ENCODE assay signal across 1 cellular context in genomic region chr3:142604940-142605339, GRCh38.
TF ChIP-seq lines count a peak whose summit lies in the region.

No MANE protein-coding gene starts in this region.

TF ChIP-seq in K562, 482 proteins besides CTCF, POLR2A, EP300 and RAD21 (continued from another document):
- TF ChIP-seq, protein P1, sequence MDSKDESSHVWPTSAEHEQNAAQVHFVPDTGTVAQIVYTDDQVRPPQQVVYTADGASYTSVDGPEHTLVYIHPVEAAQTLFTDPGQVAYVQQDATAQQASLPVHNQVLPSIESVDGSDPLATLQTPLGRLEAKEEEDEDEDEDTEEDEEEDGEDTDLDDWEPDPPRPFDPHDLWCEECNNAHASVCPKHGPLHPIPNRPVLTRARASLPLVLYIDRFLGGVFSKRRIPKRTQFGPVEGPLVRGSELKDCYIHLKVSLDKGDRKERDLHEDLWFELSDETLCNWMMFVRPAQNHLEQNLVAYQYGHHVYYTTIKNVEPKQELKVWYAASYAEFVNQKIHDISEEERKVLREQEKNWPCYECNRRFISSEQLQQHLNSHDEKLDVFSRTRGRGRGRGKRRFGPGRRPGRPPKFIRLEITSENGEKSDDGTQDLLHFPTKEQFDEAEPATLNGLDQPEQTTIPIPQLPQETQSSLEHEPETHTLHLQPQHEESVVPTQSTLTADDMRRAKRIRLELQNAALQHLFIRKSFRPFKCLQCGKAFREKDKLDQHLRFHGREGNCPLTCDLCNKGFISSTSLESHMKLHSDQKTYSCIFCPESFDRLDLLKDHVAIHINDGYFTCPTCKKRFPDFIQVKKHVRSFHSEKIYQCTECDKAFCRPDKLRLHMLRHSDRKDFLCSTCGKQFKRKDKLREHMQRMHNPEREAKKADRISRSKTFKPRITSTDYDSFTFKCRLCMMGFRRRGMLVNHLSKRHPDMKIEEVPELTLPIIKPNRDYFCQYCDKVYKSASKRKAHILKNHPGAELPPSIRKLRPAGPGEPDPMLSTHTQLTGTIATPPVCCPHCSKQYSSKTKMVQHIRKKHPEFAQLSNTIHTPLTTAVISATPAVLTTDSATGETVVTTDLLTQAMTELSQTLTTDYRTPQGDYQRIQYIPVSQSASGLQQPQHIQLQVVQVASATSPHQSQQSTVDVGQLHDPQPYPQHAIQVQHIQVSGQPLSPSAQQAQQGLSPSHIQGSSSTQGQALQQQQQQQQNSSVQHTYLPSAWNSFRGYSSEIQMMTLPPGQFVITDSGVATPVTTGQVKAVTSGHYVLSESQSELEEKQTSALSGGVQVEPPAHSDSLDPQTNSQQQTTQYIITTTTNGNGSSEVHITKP (IDR thresholded peaks at IDR 0.05; ENCODE audit: partially characterized antibody), result no peak
- no peak for TF ChIP-seq TSC22D4 (tag; IDR thresholded peaks at IDR 0.05)
- no peak for TF ChIP-seq SETDB1 (IDR thresholded peaks at IDR 0.05; ENCODE audit: low read length)
- TF ChIP-seq KAT8 (IDR thresholded peaks at IDR 0.05; ENCODE audit: low read depth), result no peak
- no peak for TF ChIP-seq ZNF3 (CRISPR knock-in tag; IDR thresholded peaks at IDR 0.05)
- no peak for TF ChIP-seq ELF2 (CRISPR knock-in tag; IDR thresholded peaks at IDR 0.05)
- no peak for TF ChIP-seq PHF21A (IDR thresholded peaks at IDR 0.05; ENCODE audit: borderline replicate concordance, low read depth)
- TF ChIP-seq THAP12 (CRISPR knock-in tag; IDR thresholded peaks at IDR 0.05), result no peak
- no peak for TF ChIP-seq ZNF444 (CRISPR knock-in tag; IDR thresholded peaks at IDR 0.05)
- TF ChIP-seq PCBP1 (IDR thresholded peaks at IDR 0.05; ENCODE audit: low read depth, low read length, poor library complexity, severe bottlenecking), result no peak
- TF ChIP-seq ZNF197 (CRISPR knock-in tag; IDR thresholded peaks at IDR 0.05; ENCODE audit: low read depth), result no peak
- TF ChIP-seq NFIX (CRISPR knock-in tag; IDR thresholded peaks at IDR 0.05; ENCODE audit: low read depth), result no peak
- TF ChIP-seq NUFIP1 (IDR thresholded peaks at IDR 0.05; ENCODE audit: partially characterized antibody), result no peak
- TF ChIP-seq ZBTB33 (CRISPR knock-in tag; IDR thresholded peaks at IDR 0.05), result no peak
- TF ChIP-seq TGIF2 (CRISPR knock-in tag; IDR thresholded peaks at IDR 0.05), result no peak
- TF ChIP-seq SPI1 (IDR thresholded peaks at IDR 0.05; ENCODE audit: borderline replicate concordance, low read depth, low read length), result no peak
- no peak for TF ChIP-seq FOXJ3 (CRISPR knock-in tag; IDR thresholded peaks at IDR 0.05)
